Comparison of ENCODE assay signal across 14 cellular contexts in genomic region chr22:30824711-30825110, GRCh38.
A peak's percentile ranks its signal among the peaks of the same experiment; 100 is the strongest.
DNase-seq lines count a peak whose midpoint lies in the region; ATAC-seq and TF ChIP-seq lines count a peak whose summit lies in the region.
"Had no signal": no experiment of that assay in that cellular context is flagged by ENCODE, and none has a peak within 500 bp of the region (broad histone marks: within the 10 kb centered on the region; RNA-seq: fewer than 3 reads in every experiment).

No MANE protein-coding gene starts in this region.

- TF ChIP-seq POLR2A in sigmoid colon (IDR thresholded peaks at IDR 0.05) = no peak

- intact Hi-C loops in sigmoid colon (cut with DNase I) = no loop called here

- peaks cover 14% of the 10 kb centered on the region for H3K4me1 Mint-ChIP-seq in WTC11
- H3K4me1 Mint-ChIP-seq: GM23338 had no signal

- DNase-seq in RWPE2 (ENCODE audit: low spot score) (no peak), left lobe of liver (ENCODE audit: low spot score) (peak; percentile 19), sigmoid colon (peak; percentile 29), WTC11 (ENCODE audit: low spot score) (no peak), NCI-H1436 (lab: John Stamatoyannopoulos, UW) (no peak)
- DNase-seq: ACHN; BE2C; C1 segment of cervical spinal cord; CD4-positive, CD25-positive, alpha-beta regulatory T cell; CD8-positive, alpha-beta memory T cell; COR-L47; H9 had no signal

- peaks cover 28% of the 10 kb centered on the region for H3K4me1 ChIP-seq in RWPE2 (ENCODE audit: insufficient read depth, poor library complexity, severe bottlenecking)
- H3K4me1 ChIP-seq in sigmoid colon = peaks cover 0 to 13% (median 11%) of the 10 kb centered on the region in 4 donors
- H3K4me1 ChIP-seq: BE2C had no signal

- CTCF ChIA-PET in WTC11 (lab: Charles Lee) = no interaction called here

- peaks cover 37% of the 10 kb centered on the region for H3K27me3 Mint-ChIP-seq in WTC11 (ENCODE audit: low read depth)

- POLR2A ChIA-PET in WTC11 (lab: Charles Lee) = no interaction called here

- H3K36me3 ChIP-seq in RWPE2 (ENCODE audit: low read depth) (peaks cover 5% of the 10 kb centered on the region; the same call in 1 of the 2 replicates), sigmoid colon (no peaks in the 10 kb centered on the region)
- H3K36me3 ChIP-seq: BE2C had no signal

- 90 to 95% methylated on average over 8 of the region's 8 CpGs for WGBS in sigmoid colon, 2 donors

- no peak for TF ChIP-seq CTCF in RWPE2 (IDR thresholded peaks at IDR 0.05; ENCODE audit: poor library complexity, severe bottlenecking)
- TF ChIP-seq CTCF in sigmoid colon (IDR thresholded peaks at IDR 0.05) = no peak
- TF ChIP-seq CTCF in WTC11 (IDR thresholded peaks at IDR 0.05) = no peak

- ATAC-seq in RWPE2 (ENCODE audit: low read depth) (no peak), left lobe of liver (no peak), HG02798 (IDR thresholded peaks at IDR 0.05; ENCODE audit: poor library complexity, unreplicated experiment) (no peak), WTC11 (no peak)
- ATAC-seq: GM23338 had no signal

- no peak for TF ChIP-seq EP300 in sigmoid colon (IDR thresholded peaks at IDR 0.05)

- H3K9me3 Mint-ChIP-seq in WTC11 = no peaks in the 10 kb centered on the region
- H3K9me3 Mint-ChIP-seq: GM23338, H9 had no signal

- no peak overlapping the region for H3K4me3 Mint-ChIP-seq in WTC11
- H3K4me3 Mint-ChIP-seq: CD4-positive, CD25-positive, alpha-beta regulatory T cell; GM23338; H9 had no signal

- no peaks in the 10 kb centered on the region for H3K36me3 Mint-ChIP-seq in WTC11
- H3K36me3 Mint-ChIP-seq: CD4-positive, CD25-positive, alpha-beta regulatory T cell; CD8-positive, alpha-beta memory T cell had no signal

- H3K27ac Mint-ChIP-seq in WTC11 = no peak overlapping the region
- H3K27ac Mint-ChIP-seq: CD4-positive, CD25-positive, alpha-beta regulatory T cell; CD8-positive, alpha-beta memory T cell; GM23338; H9 had no signal

- H3K4me3 ChIP-seq in RWPE2 (ENCODE audit: severe bottlenecking) (no peak overlapping the region), sigmoid colon (no peak overlapping the region)
- H3K4me3 ChIP-seq: GM23338 had no signal

- no peaks in the 10 kb centered on the region for H3K27me3 ChIP-seq in RWPE2 (ENCODE audit: insufficient read depth, poor library complexity, severe bottlenecking)
- peaks cover 0 to 54% (median 32%) of the 10 kb centered on the region in 3 donors for H3K27me3 ChIP-seq in sigmoid colon

- H3K9me3 ChIP-seq in RWPE2 (ENCODE audit: severe bottlenecking) (no peaks in the 10 kb centered on the region), sigmoid colon (no peaks in the 10 kb centered on the region)
- H3K9me3 ChIP-seq: BE2C had no signal

- H3K27ac ChIP-seq in RWPE2 (ENCODE audit: poor library complexity, severe bottlenecking) = peak overlapping the region; percentile 100
- no peak overlapping the region for H3K27ac ChIP-seq in sigmoid colon

TF ChIP-seq in WTC11, 78 proteins besides CTCF, POLR2A, EP300 and RAD21 (continues in another document):
- TF ChIP-seq TP53 (CRISPR knock-in tag; IDR thresholded peaks at IDR 0.05) (no peak), FOXK1 (CRISPR knock-in tag; IDR thresholded peaks at IDR 0.05) (no peak), ZSCAN18 (CRISPR knock-in tag; IDR thresholded peaks at IDR 0.05) (no peak), MYBL2 (CRISPR knock-in tag; IDR thresholded peaks at IDR 0.05) (no peak), HMGA2 (CRISPR knock-in tag; IDR thresholded peaks at IDR 0.05) (no peak), E2F5 (CRISPR knock-in tag; IDR thresholded peaks at IDR 0.05) (no peak), ZNF532 (CRISPR knock-in tag; IDR thresholded peaks at IDR 0.05; ENCODE audit: borderline replicate concordance) (no peak), TCF7 (CRISPR knock-in tag; IDR thresholded peaks at IDR 0.05; ENCODE audit: low read depth) (no peak), AFF4 (CRISPR knock-in tag; IDR thresholded peaks at IDR 0.05; ENCODE audit: borderline replicate concordance) (no peak), CBFB (CRISPR knock-in tag; IDR thresholded peaks at IDR 0.05; ENCODE audit: low read depth) (no peak), PRRX2 (CRISPR knock-in tag; IDR thresholded peaks at IDR 0.05) (no peak), ZNF671 (CRISPR knock-in tag; IDR thresholded peaks at IDR 0.05) (no peak), NFATC4 (CRISPR knock-in tag; IDR thresholded peaks at IDR 0.05) (no peak)

Comparison
In these comparisons a context has a peak if more than half of its experiments do, and no peak if none do; other contexts are left out.
1. DNase-seq: peak in left lobe of liver (single experiment) and sigmoid colon (single experiment); none in RWPE2 (single experiment), WTC11 (single experiment) and NCI-H1436 (single experiment).